22 cellular contexts compared by ENCODE assay signal in genomic region chr12:49921936-49922335, GRCh38. TPM values are rescaled to one million over a fixed set of nuclear protein-coding genes. Genes with fewer than 3 reads are reported as not detected.
DNase-seq lines count a peak whose midpoint lies in the region; ATAC-seq, FAIRE-seq and TF ChIP-seq lines count a peak whose summit lies in the region.
"Had no signal": no experiment of that assay in that cellular context is flagged by ENCODE, and none has a peak within 500 bp of the region (broad histone marks: within the 10 kb centered on the region; RNA-seq: fewer than 3 reads in every experiment).

No MANE protein-coding gene starts in this region.

- H3K4me1 ChIP-seq in HEK293 (ENCODE audit: control insufficient read depth, insufficient read depth, low read length) = peaks cover 2% of the 10 kb centered on the region; the same call in 1 of the 2 replicates
- no peaks in the 10 kb centered on the region; a peak in 1 of 7 replicates for H3K4me1 ChIP-seq in H1 (replicated peaks in 1 of 4; ENCODE audit: control insufficient read depth in 3 of 4, insufficient read depth in 4 of 4, low read length in 3 of 4)
- H3K4me1 ChIP-seq: BE2C had no signal

- H3K27me3 Mint-ChIP-seq in activated T-cell treated with anti-CD3 and anti-CD28 coated beads, Interleukin-2, amount 50 U/mL, for 24 hours = peaks cover 4% of the 10 kb centered on the region
- H3K27me3 Mint-ChIP-seq in activated T-cell treated with anti-CD3 and anti-CD28 coated beads, Interleukin-2, amount 50 U/mL, for 72 hours (ENCODE audit: low read depth) = no peaks in the 10 kb centered on the region
- peaks cover 9% of the 10 kb centered on the region for H3K27me3 Mint-ChIP-seq in T-helper 2 cell treated with Interferon-gamma antibody and Interleukin-4, amounts not matched to agents 5 μg/mL and 100 μg/mL, for 36 hours (ENCODE audit: low read depth)

- H3K18ac ChIP-seq in H1 (ENCODE audit: extremely low read depth, low read length) = no peak overlapping the region

- no peak overlapping the region for H3K9ac ChIP-seq in H1 (replicated peaks in 1 of 4; ENCODE audit: extremely low read depth in 1 of 4, low read depth in 3 of 4, low read length in 3 of 4)

- 0 out of 2 replicates have a peak, but pooled peaks cover 2% of the 10 kb centered on the region for H3K79me1 ChIP-seq in H1 (ENCODE audit: low read depth, low read length)

- no peaks in the 10 kb centered on the region for H3K9me3 Mint-ChIP-seq in activated T-cell treated with anti-CD3 and anti-CD28 coated beads, Interleukin-2, amount 50 U/mL, for 24 hours
- no peaks in the 10 kb centered on the region for H3K9me3 Mint-ChIP-seq in activated T-cell treated with anti-CD3 and anti-CD28 coated beads, Interleukin-2, amount 50 U/mL, for 72 hours
- H3K9me3 Mint-ChIP-seq in T-helper 2 cell treated with Interferon-gamma antibody and Interleukin-4, amounts not matched to agents 5 μg/mL and 100 μg/mL, for 36 hours = no peaks in the 10 kb centered on the region
- H3K9me3 Mint-ChIP-seq: CD4-positive, alpha-beta T cell had no signal

- H2BK12ac ChIP-seq in H1 (ENCODE audit: low read depth, low read length) = 0 out of 2 replicates have a peak overlapping the region, but pooled peaks have one; percentile 5

- peak; percentile 26 for DNase-seq in activated T-cell treated with anti-CD3 and anti-CD28 coated beads, Interleukin-2, amount 50 U/mL, for 24 hours
- DNase-seq in activated T-cell treated with anti-CD3 and anti-CD28 coated beads, Interleukin-2, amount 50 U/mL, for 72 hours = no peak
- no peak for DNase-seq in H1 (ENCODE audit: low read depth in 1 of 2, low spot score in 2 of 2)
- DNase-seq in mesenteric fat pad (ENCODE audit: low spot score) = peak; percentile 51
- no peak for DNase-seq in T-helper 2 cell treated with Interferon-gamma antibody and Interleukin-4, amounts not matched to agents 5 μg/mL and 100 μg/mL, for 36 hours (ENCODE audit: low spot score)
- DNase-seq in SKM-1 treated with dmso at 0.1 percent for 144 hours (lab: John Stamatoyannopoulos, UW; ENCODE audit: unreplicated experiment) = no peak
- no peak for DNase-seq in HuH-7.5 (ENCODE audit: low spot score)
- DNase-seq: 8988T; BE2C; CD4-positive, alpha-beta T cell; EL; HCEC 1CT; KG1; NCI-H1048; NCI-H146; NCI-H2081; NCI-H510A treated with DMSO at 0.1 percent for 48 hours; NCI-H82; PC-3 had no signal

- H2BK120ac ChIP-seq in H1 (replicated peaks; ENCODE audit: low read depth, low read length) = no peak overlapping the region

- no peak overlapping the region for H3K4ac ChIP-seq in H1 (replicated peaks; ENCODE audit: insufficient read length, low read depth, low read length)

- TF ChIP-seq CTCF in HEK293 (tag by site-specific recombination; IDR thresholded peaks at IDR 0.05) = no peak
- no peak for TF ChIP-seq CTCF in H1 (IDR thresholded peaks at IDR 0.05; ENCODE audit: control extremely low read depth in 1 of 3, insufficient read depth in 1 of 3, low read depth in 1 of 3, low read length in 3 of 3)

- no peak overlapping the region for H3K27ac ChIP-seq in HEK293 (ENCODE audit: extremely low read depth, low read depth, low read length)
- H3K27ac ChIP-seq in H1 (ENCODE audit: low read depth, low read length) = no peak overlapping the region
- H3K27ac ChIP-seq: RWPE1 had no signal

- peaks cover 0 to 2% of the 10 kb centered on the region in 2 experiments for H4K20me1 ChIP-seq in H1 (replicated peaks in 1 of 2; ENCODE audit: control insufficient read depth in 1 of 2, insufficient read depth in 2 of 2, low read length in 2 of 2)

- no peak for TF ChIP-seq POLR2A in H1 (IDR thresholded peaks at IDR 0.05; ENCODE audit: control extremely low read depth in 1 of 2, low read depth in 2 of 2, low read length in 2 of 2)

- no peak for ATAC-seq in activated T-cell treated with anti-CD3 and anti-CD28 coated beads, Interleukin-2, amount 50 U/mL, for 72 hours (replicated peaks in 1 of 2)
- ATAC-seq: PC-3 had no signal

- H3K36me3 ChIP-seq in HEK293 (ENCODE audit: control insufficient read depth in 2 of 2, insufficient read depth in 1 of 2, low read length in 2 of 2) = no peaks in the 10 kb centered on the region
- H3K36me3 ChIP-seq in H1 (ENCODE audit: control insufficient read depth in 2 of 4, insufficient read depth in 4 of 4, low read length in 3 of 4) = no peaks in the 10 kb centered on the region
- H3K36me3 ChIP-seq: BE2C had no signal

- H3K23ac ChIP-seq in H1 (ENCODE audit: insufficient read length) = no peak overlapping the region

- no peak overlapping the region for H3K4me3 Mint-ChIP-seq in activated T-cell treated with anti-CD3 and anti-CD28 coated beads, Interleukin-2, amount 50 U/mL, for 24 hours
- H3K4me3 Mint-ChIP-seq in activated T-cell treated with anti-CD3 and anti-CD28 coated beads, Interleukin-2, amount 50 U/mL, for 72 hours = no peak overlapping the region
- H3K4me3 Mint-ChIP-seq in T-helper 2 cell treated with Interferon-gamma antibody and Interleukin-4, amounts not matched to agents 5 μg/mL and 100 μg/mL, for 36 hours = no peak overlapping the region
- H3K4me3 Mint-ChIP-seq: CD4-positive, alpha-beta T cell had no signal

- no peak overlapping the region; the same call in 1 of the 2 replicates for H4K8ac ChIP-seq in H1 (ENCODE audit: extremely low read depth, insufficient read depth, low read length)

- CTCF ChIA-PET in HEK293 (lab: Yijun Ruan, JAX) (interaction anchor here (0.7 to 1.1 kb wide), 2 partner anchors 16 to 38 kb away, joined by 3 read pairs; no protein-coding TSS in a partner anchor), H1 (lab: Charles Lee; ENCODE audit: partially characterized antibody) (interaction anchor here (1.0 to 1.5 kb wide), 3 partner anchors 21 to 39 kb away, joined by 3 to 4 read pairs (median 3); no protein-coding TSS in a partner anchor)

- 82% methylated on average over 6 of the region's 6 CpGs; no CpG with 5 or more reads in 1 of the 2 experiments for WGBS in H1 (ENCODE audit: extremely low coverage in 1 of 2, insufficient coverage in 1 of 2, insufficient read length in 1 of 2, insufficient replicate concordance in 2 of 2, low coverage in 1 of 2, low lambda C conversion rate in 2 of 2, missing lambda C conversion rate in 1 of 2), 2 experiments

- no peak overlapping the region for H3K27ac Mint-ChIP-seq in activated T-cell treated with anti-CD3 and anti-CD28 coated beads, Interleukin-2, amount 50 U/mL, for 24 hours
- H3K27ac Mint-ChIP-seq in activated T-cell treated with anti-CD3 and anti-CD28 coated beads, Interleukin-2, amount 50 U/mL, for 72 hours = no peak overlapping the region
- H3K27ac Mint-ChIP-seq in T-helper 2 cell treated with Interferon-gamma antibody and Interleukin-4, amounts not matched to agents 5 μg/mL and 100 μg/mL, for 36 hours = no peak overlapping the region
- H3K27ac Mint-ChIP-seq: CD4-positive, alpha-beta T cell had no signal

- H3K56ac ChIP-seq in H1 (replicated peaks; ENCODE audit: insufficient read length, low read depth, low read length) = no peak overlapping the region

- H3K4me2 ChIP-seq in H1 (ENCODE audit: insufficient read depth in 1 of 2, low read depth in 2 of 2, low read length in 2 of 2) = no peak overlapping the region

- H4K91ac ChIP-seq in H1 (replicated peaks; ENCODE audit: insufficient read length, low read length) = no peak overlapping the region

- no peak overlapping the region for H3K4me3 ChIP-seq in HEK293 (ENCODE audit: low read depth, low read length)
- H3K4me3 ChIP-seq in H1 (ENCODE audit: extremely low read depth in 1 of 4, insufficient read depth in 2 of 4, low read depth in 3 of 4, low read length in 4 of 4) = no peak overlapping the region

- H2AK5ac ChIP-seq in H1 (ENCODE audit: low read depth, low read length) = no peak overlapping the region

- H3K23me2 ChIP-seq in H1 (ENCODE audit: low read depth, low read length) = 0 out of 2 replicates have a peak, but pooled peaks cover 2% of the 10 kb centered on the region

- H3K79me2 ChIP-seq in H1 (ENCODE audit: control insufficient read depth in 1 of 2, insufficient read depth in 2 of 2, low read length in 2 of 2) = no peaks in the 10 kb centered on the region

- H3K27me3 ChIP-seq in H1 (replicated peaks in 1 of 4; ENCODE audit: control insufficient read depth in 3 of 4, extremely low read depth in 1 of 4, insufficient read depth in 3 of 4, low read length in 3 of 4) = no peaks in the 10 kb centered on the region
- H3K27me3 ChIP-seq: BE2C had no signal

- no peak overlapping the region for H4K5ac ChIP-seq in H1 (ENCODE audit: insufficient read length, low read depth, low read length)

- no peak overlapping the region for H2AFZ ChIP-seq in H1 (ENCODE audit: low read length)

- no peaks in the 10 kb centered on the region for H3K36me3 Mint-ChIP-seq in activated T-cell treated with anti-CD3 and anti-CD28 coated beads, Interleukin-2, amount 50 U/mL, for 24 hours (ENCODE audit: low read depth)
- H3K36me3 Mint-ChIP-seq in activated T-cell treated with anti-CD3 and anti-CD28 coated beads, Interleukin-2, amount 50 U/mL, for 72 hours (ENCODE audit: insufficient read depth in 2 of 2) = no peaks in the 10 kb centered on the region
- H3K36me3 Mint-ChIP-seq in T-helper 2 cell treated with Interferon-gamma antibody and Interleukin-4, amounts not matched to agents 5 μg/mL and 100 μg/mL, for 36 hours (ENCODE audit: low read depth) = no peaks in the 10 kb centered on the region

- no peak for FAIRE-seq in H1 (lab: Jason Lieb, UNC)

- TF ChIP-seq RAD21 in H1 (IDR thresholded peaks at IDR 0.05 in 1 of 2, conservative IDR thresholded peaks at IDR 0.05 in 1 of 2; ENCODE audit: low read depth in 2 of 2, low read length in 2 of 2) = no peak

- no peaks in the 10 kb centered on the region for H3K9me3 ChIP-seq in HEK293 (ENCODE audit: control insufficient read depth, insufficient read depth, low read depth, low read length)
- no peaks in the 10 kb centered on the region for H3K9me3 ChIP-seq in H1 (ENCODE audit: insufficient read depth in 2 of 2, low read depth in 1 of 2, low read length in 1 of 2)
- H3K9me3 ChIP-seq: BE2C had no signal

- no peak overlapping the region for H3K14ac ChIP-seq in H1 (ENCODE audit: insufficient read length)

- TF ChIP-seq EP300 in H1 (IDR thresholded peaks at IDR 0.05; ENCODE audit: borderline replicate concordance in 1 of 2, low read depth in 2 of 2, low read length in 2 of 2) = no peak

- H2BK15ac ChIP-seq in H1 (ENCODE audit: low read length) = no peak overlapping the region

- POLR2A ChIA-PET in HEK293 (lab: Yijun Ruan, JAX) = no interaction called here
- POLR2A ChIA-PET in H1 (lab: Charles Lee; ENCODE audit: partially characterized antibody) = no interaction called here

- H2BK5ac ChIP-seq in H1 (ENCODE audit: low read depth, low read length) = no peak overlapping the region

- peaks cover 2% of the 10 kb centered on the region for H3K4me1 Mint-ChIP-seq in activated T-cell treated with anti-CD3 and anti-CD28 coated beads, Interleukin-2, amount 50 U/mL, for 24 hours (ENCODE audit: low read depth)
- no peaks in the 10 kb centered on the region for H3K4me1 Mint-ChIP-seq in activated T-cell treated with anti-CD3 and anti-CD28 coated beads, Interleukin-2, amount 50 U/mL, for 72 hours (ENCODE audit: low read depth)
- H3K4me1 Mint-ChIP-seq in T-helper 2 cell treated with Interferon-gamma antibody and Interleukin-4, amounts not matched to agents 5 μg/mL and 100 μg/mL, for 36 hours (ENCODE audit: low read depth) = no peaks in the 10 kb centered on the region

- no peak overlapping the region for H2BK20ac ChIP-seq in H1 (ENCODE audit: low read length)

RNA-seq across cellular contexts. Expression of gene FAIM2, which starts 18.2 kb away (rescaled TPM):
- under 1 TPM; 0.39 to 0.67 TPM for total RNA-seq in activated T-cell treated with anti-CD3 and anti-CD28 coated beads, Interleukin-2, amount 50 U/mL, for 72 hours
- 0.89 and 1.4 TPM in 2 replicates for total RNA-seq in H1 (2021; fragmentation: NEBNext Ultra II Directional; extraction: Animal tissue kit (Norgen Biotek cat#: 25700))
- polyA plus RNA-seq in H1 (2011; rRNA removed) = 1.3 and 3.1 TPM in 2 replicates
- 1.2 TPM for polyA plus RNA-seq in H1 (2011; cell fraction: cytosol; rRNA removed)
- polyA plus RNA-seq in H1 (2011; cell fraction: nucleus; rRNA removed) = 3.7 TPM
- 0.22 to 1.3 TPM (median 0.64 TPM) in 4 replicates for polyA plus RNA-seq in H1 (2012, experiment 1 of 2)
- polyA plus RNA-seq in H1 (2012, experiment 2 of 2) = 0.18 TPM
- polyA plus RNA-seq in H1 (2013, experiment 1 of 2) = 0.39 TPM
- polyA plus RNA-seq in H1 (2013, experiment 2 of 2) = 0.33 TPM
- polyA minus RNA-seq in H1 (2011; rRNA and poly(A)+ RNA removed) = 1.2 and 2.2 TPM in 2 replicates
- 2.2 TPM for polyA minus RNA-seq in H1 (2011; cell fraction: cytosol; rRNA and poly(A)+ RNA removed)
- 0.70 TPM for polyA minus RNA-seq in H1 (2011; cell fraction: nucleus; rRNA and poly(A)+ RNA removed)
- 0.35 TPM for total RNA-seq in mesenteric fat pad
- total RNA-seq: CD4-positive, alpha-beta T cell had no signal

RNA-seq across cellular contexts. Expression of gene AQP2, which starts 28.6 kb away (rescaled TPM):
- total RNA-seq in activated T-cell treated with anti-CD3 and anti-CD28 coated beads, Interleukin-2, amount 50 U/mL, for 72 hours = not detected
- not detected in 2 replicates for total RNA-seq in H1 (2021; fragmentation: NEBNext Ultra II Directional; extraction: Animal tissue kit (Norgen Biotek cat#: 25700))
- 0.02 TPM in 1 of 2 replicates, not detected in the other for polyA plus RNA-seq in H1 (2011; rRNA removed)
- not detected for polyA plus RNA-seq in H1 (2011; cell fraction: cytosol; rRNA removed)
- polyA plus RNA-seq in H1 (2011; cell fraction: nucleus; rRNA removed) = 0.06 TPM
- polyA plus RNA-seq in H1 (2012, experiment 1 of 2) = not detected in 4 replicates
- not detected for polyA plus RNA-seq in H1 (2012, experiment 2 of 2)
- not detected for polyA plus RNA-seq in H1 (2013, experiment 1 of 2)
- polyA plus RNA-seq in H1 (2013, experiment 2 of 2) = not detected
- polyA minus RNA-seq in H1 (2011; rRNA and poly(A)+ RNA removed) = 0.05 and 0.06 TPM in 2 replicates
- not detected for polyA minus RNA-seq in H1 (2011; cell fraction: cytosol; rRNA and poly(A)+ RNA removed)
- polyA minus RNA-seq in H1 (2011; cell fraction: nucleus; rRNA and poly(A)+ RNA removed) = 0.20 TPM
- not detected for total RNA-seq in mesenteric fat pad
- total RNA-seq: CD4-positive, alpha-beta T cell; M059J; PC-3 had no signal

RNA-seq across cellular contexts. Expression of gene AQP5, which starts 39.7 kb away (rescaled TPM):
- total RNA-seq in activated T-cell treated with anti-CD3 and anti-CD28 coated beads, Interleukin-2, amount 50 U/mL, for 72 hours = not detected
- 1.7 and 2.5 TPM in 2 replicates for total RNA-seq in H1 (2021; fragmentation: NEBNext Ultra II Directional; extraction: Animal tissue kit (Norgen Biotek cat#: 25700))
- polyA plus RNA-seq in H1 (2011; rRNA removed) = 3.2 and 5.2 TPM in 2 replicates
- polyA plus RNA-seq in H1 (2011; cell fraction: cytosol; rRNA removed) = 3.7 TPM
- 5.9 TPM for polyA plus RNA-seq in H1 (2011; cell fraction: nucleus; rRNA removed)
- polyA plus RNA-seq in H1 (2012, experiment 1 of 2) = 2.4 to 4.0 TPM (median 3.0 TPM) in 4 replicates
- 3.2 TPM for polyA plus RNA-seq in H1 (2012, experiment 2 of 2)
- polyA plus RNA-seq in H1 (2013, experiment 1 of 2) = 2.8 TPM
- 2.8 TPM for polyA plus RNA-seq in H1 (2013, experiment 2 of 2)
- polyA minus RNA-seq in H1 (2011; rRNA and poly(A)+ RNA removed) = 0.73 and 1.1 TPM in 2 replicates
- polyA minus RNA-seq in H1 (2011; cell fraction: cytosol; rRNA and poly(A)+ RNA removed) = 3.1 TPM
- polyA minus RNA-seq in H1 (2011; cell fraction: nucleus; rRNA and poly(A)+ RNA removed) = 1.3 TPM
- total RNA-seq in mesenteric fat pad = not detected
- total RNA-seq: CD4-positive, alpha-beta T cell; PC-3 had no signal

RNA-seq across cellular contexts. Expression of gene AQP6, which starts 50.8 kb away (rescaled TPM):
- total RNA-seq in activated T-cell treated with anti-CD3 and anti-CD28 coated beads, Interleukin-2, amount 50 U/mL, for 72 hours = not detected
- total RNA-seq in H1 (2021; fragmentation: NEBNext Ultra II Directional; extraction: Animal tissue kit (Norgen Biotek cat#: 25700)) = 0.17 TPM in 1 of 2 replicates, not detected in the other
- polyA plus RNA-seq in H1 (2011; rRNA removed) = 0.03 and 0.06 TPM in 2 replicates
- 0.08 TPM for polyA plus RNA-seq in H1 (2011; cell fraction: cytosol; rRNA removed)
- polyA plus RNA-seq in H1 (2011; cell fraction: nucleus; rRNA removed) = 0.24 TPM
- 0.07 to 0.10 TPM (median 0.07 TPM) in 3 of 4 replicates, not detected in the other for polyA plus RNA-seq in H1 (2012, experiment 1 of 2)
- not detected for polyA plus RNA-seq in H1 (2012, experiment 2 of 2)
- polyA plus RNA-seq in H1 (2013, experiment 1 of 2) = 0.02 TPM
- polyA plus RNA-seq in H1 (2013, experiment 2 of 2) = 0.04 TPM
- 0.05 and 0.16 TPM in 2 replicates for polyA minus RNA-seq in H1 (2011; rRNA and poly(A)+ RNA removed)
- polyA minus RNA-seq in H1 (2011; cell fraction: cytosol; rRNA and poly(A)+ RNA removed) = not detected
- polyA minus RNA-seq in H1 (2011; cell fraction: nucleus; rRNA and poly(A)+ RNA removed) = not detected
- not detected for total RNA-seq in mesenteric fat pad
- total RNA-seq: CD4-positive, alpha-beta T cell; M059J; PC-3 had no signal

Comparison
In these comparisons a context has a peak if more than half of its experiments do, and no peak if none do; other contexts are left out.
1. DNase-seq: peak in activated T-cell treated with anti-CD3 and anti-CD28 coated beads, Interleukin-2, amount 50 U/mL, for 24 hours (single experiment) and mesenteric fat pad (single experiment); none in activated T-cell treated with anti-CD3 and anti-CD28 coated beads, Interleukin-2, amount 50 U/mL, for 72 hours (0 of 2), H1 (0 of 2), T-helper 2 cell treated with Interferon-gamma antibody and Interleukin-4, amounts not matched to agents 5 μg/mL and 100 μg/mL, for 36 hours (single experiment), SKM-1 treated with dmso at 0.1 percent for 144 hours (single experiment) and HuH-7.5 (single experiment).